In the genomic region with DNA sequence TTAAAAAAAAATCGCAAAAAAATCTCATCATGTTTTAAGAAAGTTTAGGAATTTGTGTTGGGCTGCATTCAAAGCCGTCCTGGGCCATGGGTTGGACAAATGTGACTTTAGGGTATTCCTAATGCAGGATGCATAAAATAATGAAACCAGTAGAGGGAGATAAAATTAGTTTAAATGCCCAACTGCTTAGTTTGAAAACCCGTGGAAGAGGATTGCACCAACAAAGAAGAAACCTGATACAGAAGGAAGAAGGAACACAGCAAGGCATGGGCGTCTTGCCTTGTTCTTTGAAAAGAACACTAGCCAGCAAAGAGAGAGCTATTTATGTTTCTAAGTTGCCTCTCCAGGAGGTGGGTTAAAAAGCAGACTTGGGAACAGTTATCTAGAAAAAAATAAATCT, we compare ENCODE assay signal across 10 cellular contexts. TPM values are rescaled to one million over a fixed set of nuclear protein-coding genes. Genes with fewer than 3 reads are reported as not detected.
DNase-seq lines count a peak whose midpoint lies in the region; TF ChIP-seq lines count a peak whose summit lies in the region.
"Had no signal": no experiment of that assay in that cellular context is flagged by ENCODE, and none has a peak within 500 bp of the region (broad histone marks: within the 10 kb centered on the region; RNA-seq: fewer than 3 reads in every experiment).

No MANE protein-coding gene starts in this region.

- H3K27me3 ChIP-seq in Loucy (ENCODE audit: insufficient read depth, low read length, poor library complexity, severe bottlenecking) = no peaks in the 10 kb centered on the region
- no peaks in the 10 kb centered on the region for H3K27me3 ChIP-seq in Karpas-422 (ENCODE audit: low read length)

- H3K36me3 ChIP-seq in Loucy (ENCODE audit: insufficient read depth, low read length) = peaks cover 2% of the 10 kb centered on the region; the same call in 1 of the 2 replicates
- H3K36me3 ChIP-seq in Karpas-422 (ENCODE audit: insufficient read depth, low read length) = peaks cover 15% of the 10 kb centered on the region

- H3K9me3 ChIP-seq in Loucy (ENCODE audit: insufficient read depth, low read depth, low read length) (no peaks in the 10 kb centered on the region), Karpas-422 (ENCODE audit: low read length) (no peaks in the 10 kb centered on the region)

- H3K27me3 Mint-ChIP-seq in brain (no peaks in the 10 kb centered on the region), nephron progenitor cell (ENCODE audit: low read depth, poor library complexity) (no peaks in the 10 kb centered on the region)
- H3K27me3 Mint-ChIP-seq: IgD-negative memory B cell had no signal

- H3K4me1 Mint-ChIP-seq in brain = peaks cover 37% of the 10 kb centered on the region
- H3K4me1 Mint-ChIP-seq in nephron progenitor cell = peaks cover 42% of the 10 kb centered on the region

- DNase-seq in EL (peak; percentile 13), nephron progenitor cell (no peak), Karpas-422 (no peak), dermis blood vessel endothelial cell (no peak)
- no peak for DNase-seq in activated T-cell treated with anti-CD3 and anti-CD28 coated beads, Interleukin-2, amount 50 U/mL, for 48 hours
- no peak for DNase-seq in stimulated activated CD4-positive, alpha-beta T cell treated with anti-CD3 and anti-CD28 coated beads, Interleukin-4, amount 100 ng/mL, for 24 hours
- DNase-seq: retina had no signal

- H3F3A ChIP-seq in Loucy (ENCODE audit: low read depth) = no peaks in the 10 kb centered on the region

- H4K20me1 ChIP-seq in Loucy (ENCODE audit: insufficient read depth, low read length, poor library complexity, severe bottlenecking) (no peaks in the 10 kb centered on the region), Karpas-422 (ENCODE audit: insufficient read depth, low read depth, low read length) (no peaks in the 10 kb centered on the region)

- H3K4me3 ChIP-seq in Loucy (ENCODE audit: low read length, poor library complexity, severe bottlenecking) (no peak overlapping the region), Karpas-422 (ENCODE audit: low read length) (no peak overlapping the region)

- TF ChIP-seq CTCF in Loucy (conservative IDR thresholded peaks at IDR 0.05; ENCODE audit: low read length) (peak; percentile 43), brain (conservative IDR thresholded peaks at IDR 0.05) (peak; percentile 11 to 56), nephron progenitor cell (IDR thresholded peaks at IDR 0.05) (no peak)

- H2AFZ ChIP-seq in Loucy (ENCODE audit: low read length) (no peak overlapping the region), Karpas-422 (ENCODE audit: low read length) (no peak overlapping the region)

- H3K79me2 ChIP-seq in Loucy (ENCODE audit: insufficient read depth, low read length) (no peaks in the 10 kb centered on the region), Karpas-422 (ENCODE audit: low read length) (no peaks in the 10 kb centered on the region)

- H3K36me3 Mint-ChIP-seq in brain = no peaks in the 10 kb centered on the region
- H3K36me3 Mint-ChIP-seq in nephron progenitor cell (ENCODE audit: low read depth) = peaks cover 7% of the 10 kb centered on the region

- H3K9me3 Mint-ChIP-seq in brain = no peaks in the 10 kb centered on the region
- no peaks in the 10 kb centered on the region for H3K9me3 Mint-ChIP-seq in nephron progenitor cell
- H3K9me3 Mint-ChIP-seq: IgD-negative memory B cell had no signal

- H3K4me2 ChIP-seq in Loucy (ENCODE audit: low read depth, low read length, poor library complexity, severe bottlenecking) (no peak overlapping the region), Karpas-422 (ENCODE audit: low read depth, low read length, poor library complexity, severe bottlenecking) (no peak overlapping the region)

- no peaks in the 10 kb centered on the region for H3K4me1 ChIP-seq in Loucy (ENCODE audit: insufficient read depth, low read length, poor library complexity, severe bottlenecking)
- H3K4me1 ChIP-seq in Karpas-422 (ENCODE audit: low read length) = peaks cover 8% of the 10 kb centered on the region

- H3K9me2 ChIP-seq in Loucy (replicated peaks; ENCODE audit: low read depth, low read length) (no peaks in the 10 kb centered on the region), Karpas-422 (replicated peaks; ENCODE audit: insufficient read depth, low read length) (no peaks in the 10 kb centered on the region)

- H3K9ac ChIP-seq in Loucy (ENCODE audit: low read depth, low read length, poor library complexity, severe bottlenecking) = no peak overlapping the region
- H3K9ac ChIP-seq in Karpas-422 (ENCODE audit: low read length) = no peak overlapping the region

- H3K27ac Mint-ChIP-seq in brain = peak overlapping the region in 4 of 5 experiments; percentile 53 to 82 (median 76)
- peak overlapping the region; percentile 49 for H3K27ac Mint-ChIP-seq in nephron progenitor cell
- H3K27ac Mint-ChIP-seq: IgD-negative memory B cell had no signal

- H3K27ac ChIP-seq in Karpas-422 (ENCODE audit: low read length) = no peak overlapping the region

- peak overlapping the region in 4 of 5 experiments; percentile 15 to 67 (median 26) for H3K4me3 Mint-ChIP-seq in brain
- no peak overlapping the region for H3K4me3 Mint-ChIP-seq in nephron progenitor cell
- H3K4me3 Mint-ChIP-seq: IgD-negative memory B cell had no signal

RNA-seq across cellular contexts. Expression of gene WDR3, which starts 37.9 kb away (rescaled TPM):
- 12.9 TPM for polyA plus RNA-seq in brain (ENCODE audit: insufficient read depth, low read depth, low replicate concordance)
- 19.8 and 37.3 TPM in 2 replicates for total RNA-seq in Karpas-422 (2014; rRNA removed; shearing (Covaris generic); ENCODE audit: low replicate concordance)
- total RNA-seq in dermis blood vessel endothelial cell = 25.5 and 29.9 TPM in 2 replicates

RNA-seq across cellular contexts. Expression of gene GDAP2, which starts 38.1 kb away (rescaled TPM):
- polyA plus RNA-seq in brain (ENCODE audit: insufficient read depth, low read depth, low replicate concordance) = 9.0 TPM
- 10.7 and 26.4 TPM in 2 replicates for total RNA-seq in Karpas-422 (2014; rRNA removed; shearing (Covaris generic); ENCODE audit: low replicate concordance)
- total RNA-seq in dermis blood vessel endothelial cell = 19.9 and 26.1 TPM in 2 replicates
